ENCODE assay signal across 8 cellular contexts in the genomic region with DNA sequence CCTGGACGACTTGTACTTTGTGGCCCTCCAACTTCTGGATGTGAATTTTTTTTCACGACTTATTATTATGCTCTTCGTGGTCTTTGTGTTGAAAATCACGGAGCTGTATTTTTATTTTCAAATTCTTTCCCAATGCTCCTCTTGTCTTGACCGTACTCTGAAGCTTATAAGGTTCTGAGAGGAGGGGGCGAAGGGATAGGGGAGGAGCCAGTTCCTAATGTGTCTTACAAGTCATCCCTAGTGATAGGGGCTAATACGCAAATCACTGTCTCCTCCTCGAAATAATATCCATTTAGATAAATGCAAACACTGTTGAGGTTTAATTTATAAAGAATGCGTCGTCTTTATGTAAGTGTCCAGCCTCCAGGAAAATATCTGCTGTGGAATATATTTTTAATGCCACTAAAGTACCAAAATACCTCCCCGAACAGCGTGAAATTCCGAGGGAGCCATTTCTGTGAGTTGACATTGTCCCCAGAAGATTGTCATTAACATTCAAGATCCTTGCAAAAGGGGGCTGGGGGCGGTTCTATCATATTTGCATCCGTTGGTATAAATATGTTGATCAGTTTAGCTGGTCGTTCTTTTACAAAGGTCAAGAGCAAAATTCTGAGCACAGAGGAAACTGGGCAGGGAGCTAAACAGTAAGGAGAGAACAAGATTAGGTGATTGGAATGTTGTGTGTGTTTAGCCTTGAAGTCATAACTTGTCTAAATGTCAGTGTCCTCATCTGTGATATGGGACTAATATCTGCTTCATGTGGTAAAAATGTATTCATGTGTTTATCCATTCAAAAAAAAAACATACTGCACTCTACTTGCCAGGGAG. TPM values are rescaled to one million over a fixed set of nuclear protein-coding genes. Genes with fewer than 3 reads are reported as not detected.
A peak's percentile ranks its signal among the peaks of the same experiment; 100 is the strongest.
DNase-seq lines count a peak whose midpoint lies in the region; ATAC-seq, FAIRE-seq and TF ChIP-seq lines count a peak whose summit lies in the region.

No MANE protein-coding gene starts in this region.

- no peaks in the 10 kb centered on the region for H3K36me3 ChIP-seq in endothelial cell of umbilical vein (ENCODE audit: control insufficient read depth in 2 of 2, extremely low read depth in 1 of 2, insufficient read depth in 2 of 2, low read length in 2 of 2)

- TF ChIP-seq CTCF in AG09309 (IDR thresholded peaks at IDR 0.05; ENCODE audit: control insufficient read depth, insufficient read depth, low read depth, low read length, missing control alignments) = no peak
- TF ChIP-seq CTCF in endothelial cell of umbilical vein (IDR thresholded peaks at IDR 0.05; ENCODE audit: extremely low read depth in 1 of 2, insufficient read depth in 1 of 2, low read depth in 1 of 2, low read length in 2 of 2) = no peak
- no peak for TF ChIP-seq CTCF in nephron (IDR thresholded peaks at IDR 0.05; ENCODE audit: unreplicated experiment in 3 of 3)

- peaks cover 10% of the 10 kb centered on the region for H3K27me3 Mint-ChIP-seq in nephron (ENCODE audit: low read depth)

- peak overlapping the region; percentile 91 to 97 (median 96) for H3K4me3 Mint-ChIP-seq in nephron

- no peaks in the 10 kb centered on the region for H3K9me3 Mint-ChIP-seq in nephron

- ATAC-seq in HG02571 (IDR thresholded peaks at IDR 0.05; ENCODE audit: unreplicated experiment) (no peak), GM21423 (IDR thresholded peaks at IDR 0.05; ENCODE audit: unreplicated experiment) (no peak)

- H3K27ac Mint-ChIP-seq in nephron = peak overlapping the region; percentile 92 to 100 (median 98)

- CTCF ChIA-PET in endothelial cell of umbilical vein (lab: Charles Lee) = no interaction called here

- no peak for FAIRE-seq in endothelial cell of umbilical vein (lab: Jason Lieb, UNC)

- no peak overlapping the region for H3K27ac ChIP-seq in endothelial cell of umbilical vein (ENCODE audit: insufficient read depth, low read depth, low read length)

- peaks cover 3% of the 10 kb centered on the region for H3K36me3 Mint-ChIP-seq in nephron (ENCODE audit: low read depth)

- H3K4me3 ChIP-seq in AG09309 (ENCODE audit: control insufficient read depth, low read depth, low read length) = peak overlapping the region; percentile 97
- peak overlapping the region in 2 of 3 experiments; percentile 44 to 50 for H3K4me3 ChIP-seq in endothelial cell of umbilical vein (replicated peaks in 1 of 3; ENCODE audit: insufficient read depth in 1 of 3, low read depth in 1 of 3, low read length in 3 of 3)

- POLR2A ChIA-PET in endothelial cell of umbilical vein (lab: Charles Lee) = no interaction called here

- H3K4me1 Mint-ChIP-seq in nephron = peaks cover 20% of the 10 kb centered on the region

- H3K4me1 ChIP-seq in endothelial cell of umbilical vein (ENCODE audit: control insufficient read depth, extremely low read depth, insufficient read depth, low read length) = peaks cover 32% of the 10 kb centered on the region

- H3K4me2 ChIP-seq in endothelial cell of umbilical vein (ENCODE audit: insufficient read depth, low read length) = peak overlapping the region; percentile 43

- no peak for TF ChIP-seq POLR2A in endothelial cell of umbilical vein (IDR thresholded peaks at IDR 0.05; ENCODE audit: low read depth, low read length)

- H3K9me1 ChIP-seq in endothelial cell of umbilical vein (replicated peaks; ENCODE audit: control insufficient read depth, extremely low read depth, insufficient read depth, low read length) = no peaks in the 10 kb centered on the region

- peak overlapping the region; percentile 64 for H3K9ac ChIP-seq in endothelial cell of umbilical vein (replicated peaks; ENCODE audit: extremely low read depth, insufficient read depth, low read length)

- H2AFZ ChIP-seq in endothelial cell of umbilical vein (ENCODE audit: low read depth, low read length) = peak overlapping the region; percentile 32

- H3K79me2 ChIP-seq in endothelial cell of umbilical vein (ENCODE audit: control insufficient read depth, insufficient read depth, low read length) = no peaks in the 10 kb centered on the region

- BruUV-seq in endothelial cell of umbilical vein (replicated peaks; lab: Mats Ljungman, UMichigan) = no TSS peak

- DNase-seq in AG09309 (ENCODE audit: low read depth) (no peak), LoVo (ENCODE audit: low spot score) (peak; percentile 41), endothelial cell of umbilical vein (ENCODE audit: low read depth, low spot score) (no peak), NCI-H146 treated with DMSO at 0.1 percent for 48 hours (lab: John Stamatoyannopoulos, UW; ENCODE audit: unreplicated experiment) (no peak), DMS153 treated with DMSO at 0.1 percent for 48 hours (lab: John Stamatoyannopoulos, UW; ENCODE audit: unreplicated experiment) (no peak)

- H3K27me3 ChIP-seq in endothelial cell of umbilical vein (ENCODE audit: control insufficient read depth in 2 of 2, insufficient read depth in 2 of 2, low read length in 2 of 2) = peaks cover 33 to 62% of the 10 kb centered on the region in 2 experiments

- H3K9me3 ChIP-seq in endothelial cell of umbilical vein (replicated peaks; ENCODE audit: control insufficient read depth, insufficient read depth, low read length) = no peaks in the 10 kb centered on the region

- dilution Hi-C loops in endothelial cell of umbilical vein (cut with MboI; ENCODE audit: extremely low pct_ligation_motif_present, low sequenced_read_pairs) = no loop called here

- intact Hi-C loops in endothelial cell of umbilical vein (cut with micrococcal nuclease) = loop anchor here (2.0 to 10.0 kb wide), 2 partner anchors 209 to 357 kb away; no protein-coding TSS in a partner anchor

- no peaks in the 10 kb centered on the region for H4K20me1 ChIP-seq in endothelial cell of umbilical vein (replicated peaks; ENCODE audit: control insufficient read depth, extremely low read depth, insufficient read depth, low read length)

TF ChIP-seq in endothelial cell of umbilical vein, 7 proteins besides CTCF, POLR2A, EP300 and RAD21:
- TF ChIP-seq POLR2AphosphoS5 (IDR thresholded peaks at IDR 0.05; ENCODE audit: insufficient read depth, low read depth, low read length) (no peak), JUN (IDR thresholded peaks at IDR 0.05; ENCODE audit: borderline replicate concordance, insufficient read depth, insufficient read length, low read depth) (no peak), MYC (IDR thresholded peaks at IDR 0.05; ENCODE audit: low read depth, low read length) (no peak), GATA2 (IDR thresholded peaks at IDR 0.05; ENCODE audit: insufficient read depth, insufficient read length, low read depth, low read length) (no peak), FOS (IDR thresholded peaks at IDR 0.05; ENCODE audit: borderline replicate concordance, insufficient read depth, low read length) (no peak), EZH2 (IDR thresholded peaks at IDR 0.05; ENCODE audit: borderline replicate concordance, low read depth, low read length, severe bottlenecking) (no peak)
- TF ChIP-seq, protein P1, sequence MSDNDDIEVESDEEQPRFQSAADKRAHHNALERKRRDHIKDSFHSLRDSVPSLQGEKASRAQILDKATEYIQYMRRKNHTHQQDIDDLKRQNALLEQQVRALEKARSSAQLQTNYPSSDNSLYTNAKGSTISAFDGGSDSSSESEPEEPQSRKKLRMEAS (IDR thresholded peaks at IDR 0.05; ENCODE audit: insufficient read depth, insufficient read length) = no peak

RNA-seq across cellular contexts. Expression of a gene that starts 3.7 kb away (rescaled TPM):
- 8.6 and 9.2 TPM in 2 replicates for total RNA-seq in endothelial cell of umbilical vein
- 9.8 and 10.4 TPM in 2 replicates for polyA plus RNA-seq in endothelial cell of umbilical vein
- polyA plus RNA-seq in endothelial cell of umbilical vein (2011; cell fraction: cytosol; rRNA removed) = 8.7 and 9.1 TPM in 2 replicates
- 18.6 and 25.1 TPM in 2 replicates for polyA plus RNA-seq in endothelial cell of umbilical vein (2011; cell fraction: nucleus; rRNA removed)
- polyA plus RNA-seq in endothelial cell of umbilical vein (2012) = 6.4 and 6.9 TPM in 2 replicates
- polyA minus RNA-seq in endothelial cell of umbilical vein = 105 and 107 TPM in 2 replicates
- polyA minus RNA-seq in endothelial cell of umbilical vein (2011; cell fraction: cytosol; rRNA and poly(A)+ RNA removed) = 75.8 TPM
- 55.9 and 66.5 TPM in 2 replicates for polyA minus RNA-seq in endothelial cell of umbilical vein (2011; cell fraction: nucleus; rRNA and poly(A)+ RNA removed)
